ENCODE assay signal across 8 cellular contexts in genomic region chr5:134227259-134227658, GRCh38. TPM values are rescaled to one million over a fixed set of nuclear protein-coding genes. Genes with fewer than 3 reads are reported as not detected.
DNase-seq lines count a peak whose midpoint lies in the region; ATAC-seq and TF ChIP-seq lines count a peak whose summit lies in the region.

No MANE protein-coding gene starts in this region.

- DNase-seq in GM06990 (ENCODE audit: extremely low read depth, insufficient read length) (no peak), NCI-H2196 treated with DMSO at 0.1 percent for 48 hours (lab: John Stamatoyannopoulos, UW; ENCODE audit: unreplicated experiment) (peak; percentile 47), ascending aorta (ENCODE audit: low spot score in 2 of 2) (no peak), GM20000 (ENCODE audit: low spot score) (no peak), HPDE6-E6E7 (ENCODE audit: extremely low spot score) (no peak)

- no peaks in the 10 kb centered on the region for H3K36me3 ChIP-seq in GM06990 (ENCODE audit: control insufficient read depth, insufficient read depth, low read length)
- H3K36me3 ChIP-seq in ascending aorta = no peaks in the 10 kb centered on the region
- peaks cover 9% of the 10 kb centered on the region; the same call in 1 of the 2 replicates for H3K36me3 ChIP-seq in iPS-20b (ENCODE audit: insufficient read depth, low read depth, low read length)
- peaks cover 0 to 2% (median 0%) of the 10 kb centered on the region in 3 donors for H3K36me3 ChIP-seq in skeletal muscle tissue (ENCODE audit: control insufficient read depth in 3 of 3, insufficient read depth in 3 of 3, low read length in 3 of 3)

- H3K4me1 ChIP-seq in ascending aorta (peaks cover 7 to 27% of the 10 kb centered on the region in 2 donors), iPS-20b (ENCODE audit: insufficient read depth, low read length) (peaks cover 18% of the 10 kb centered on the region; the same call in 1 of the 2 replicates), skeletal muscle tissue (ENCODE audit: control insufficient read depth in 3 of 3, insufficient read depth in 3 of 3, low read length in 3 of 3) (peaks cover 10 to 31% (median 26%) of the 10 kb centered on the region in 3 donors)

- H3K9me3 ChIP-seq in ascending aorta (no peaks in the 10 kb centered on the region), iPS-20b (ENCODE audit: insufficient read depth, low read depth, low read length) (no peaks in the 10 kb centered on the region), skeletal muscle tissue (ENCODE audit: control insufficient read depth in 3 of 3, low read length in 3 of 3) (no peaks in the 10 kb centered on the region)

- no peak for ATAC-seq in GM21717 (IDR thresholded peaks at IDR 0.05; ENCODE audit: unreplicated experiment)

- no peak for TF ChIP-seq CTCF in GM06990 (IDR thresholded peaks at IDR 0.05; ENCODE audit: insufficient read depth, low read length, poor library complexity, severe bottlenecking)
- TF ChIP-seq CTCF in ascending aorta (IDR thresholded peaks at IDR 0.05) = no peak
- TF ChIP-seq CTCF in GM20000 (IDR thresholded peaks at IDR 0.05; ENCODE audit: extremely low read depth, missing control alignments) = no peak

- H3K4me3 ChIP-seq in GM06990 (replicated peaks; ENCODE audit: low read depth, low read length) (peak overlapping the region; percentile 98), ascending aorta (peak overlapping the region; percentile 76 to 91), iPS-20b (ENCODE audit: low read length) (peak overlapping the region; percentile 91), skeletal muscle tissue (ENCODE audit: low read length in 3 of 3) (peak overlapping the region; percentile 91 to 99 (median 96))

- H3K27ac ChIP-seq in ascending aorta (peak overlapping the region in 1 of 2 donors; percentile 100), iPS-20b (ENCODE audit: low read length) (no peak overlapping the region), skeletal muscle tissue (ENCODE audit: low read depth, low read length) (peak overlapping the region; percentile 100)

- H3K27me3 ChIP-seq in GM06990 (replicated peaks; ENCODE audit: control insufficient read depth, insufficient read depth, low read length) (no peaks in the 10 kb centered on the region), ascending aorta (no peaks in the 10 kb centered on the region), iPS-20b (ENCODE audit: insufficient read depth, low read length) (no peaks in the 10 kb centered on the region), skeletal muscle tissue (ENCODE audit: control insufficient read depth in 3 of 3, insufficient read depth in 3 of 3, low read length in 3 of 3) (no peaks in the 10 kb centered on the region)

- H3K9ac ChIP-seq in iPS-20b (ENCODE audit: low read depth, low read length) (peak overlapping the region; percentile 99; the same call in 1 of the 2 replicates), skeletal muscle tissue (ENCODE audit: low read depth in 1 of 3, low read length in 3 of 3) (peak overlapping the region; percentile 98 to 100 (median 99))

- intact Hi-C loops in ascending aorta (cut with DNase I) = loop anchor here (2.0 to 5.0 kb wide), 6 partner anchors 42 to 510 kb away; partner anchors contain the start of genes CAMLG, SEC24A and UBE2B

RNA-seq across cellular contexts. Expression of gene PPP2CA, which starts 1.4 kb away (rescaled TPM):
- total RNA-seq in ascending aorta = 26.2 TPM
- total RNA-seq in skeletal muscle tissue = 47.0 TPM

RNA-seq across cellular contexts. Expression of gene SKP1, which starts 50.5 kb away (rescaled TPM):
- total RNA-seq in ascending aorta (144 TPM), skeletal muscle tissue (63.7 TPM)
